Comparison of ENCODE assay signal across 2 cellular contexts in the genomic region with DNA sequence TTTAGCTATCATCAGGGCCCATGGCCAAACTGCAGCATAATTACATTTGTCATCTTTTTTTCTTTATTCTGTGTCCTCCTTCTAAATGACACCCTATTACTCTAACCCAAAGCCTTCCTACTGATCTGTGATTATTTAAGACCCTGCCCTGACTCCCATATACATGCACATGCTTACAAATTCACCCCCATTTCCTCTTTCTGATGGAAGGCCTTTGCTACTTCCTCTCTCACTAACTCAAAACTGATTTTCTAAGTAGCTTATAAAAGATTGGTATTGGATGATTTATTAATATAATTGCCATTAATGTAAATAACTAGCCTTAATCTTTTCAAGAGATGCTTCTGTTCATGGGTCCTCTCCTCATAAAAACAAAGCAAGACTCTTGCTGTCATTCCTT.
"Had no signal": no experiment of that assay in that cellular context is flagged by ENCODE, and none has a peak within 500 bp of the region (broad histone marks: within the 10 kb centered on the region; RNA-seq: fewer than 3 reads in every experiment).

No MANE protein-coding gene starts in this region.

- DNase-seq: GDM1, GF-D8 had no signal
